ENCODE assay signal across 21 cellular contexts in genomic region chr1:3217096-3217724, GRCh38.
DNase-seq lines count a peak whose midpoint lies in the region; ATAC-seq and TF ChIP-seq lines count a peak whose summit lies in the region.
"Had no signal": no experiment of that assay in that cellular context is flagged by ENCODE, and none has a peak within 500 bp of the region (broad histone marks: within the 10 kb centered on the region; RNA-seq: fewer than 3 reads in every experiment).

No MANE protein-coding gene starts in this region.

- H3K4me1 ChIP-seq in adipocyte (ENCODE audit: control insufficient read depth, insufficient read depth, low read length) = peaks cover 21% of the 10 kb centered on the region
- H3K4me1 ChIP-seq in psoas muscle = peaks cover 5% of the 10 kb centered on the region
- H3K4me1 ChIP-seq in upper lobe of left lung = peaks cover under 1 to 31% (median 14%) of the 10 kb centered on the region in 4 donors

- peak overlapping the region; percentile 29 for H3K9ac ChIP-seq in adipocyte (ENCODE audit: low read length)

- intact Hi-C loops in psoas muscle (cut with DNase I) = no loop called here

- no peak overlapping the region for H3K27ac ChIP-seq in psoas muscle
- peak overlapping the region in 1 of 4 donors; percentile 28 for H3K27ac ChIP-seq in upper lobe of left lung
- H3K27ac ChIP-seq: Peyer's patch, skin epidermis had no signal

- DNase-seq in adipocyte (ENCODE audit: low read depth) (no peak), fibroblast of the aortic adventitia (ENCODE audit: low read depth) (peak; percentile 3), psoas muscle (no peak), upper lobe of left lung (peak; percentile 33 to 56), NCI-H524 (lab: John Stamatoyannopoulos, UW) (no peak), germinal center (ENCODE audit: low spot score) (no peak), NCI-H1436 treated with DMSO at 0.1 percent for 48 hours (lab: John Stamatoyannopoulos, UW) (no peak)
- DNase-seq: activated CD4-positive, alpha-beta T cell treated with anti-CD3 and anti-CD28 coated beads for 48 hours; activated naive CD4-positive, alpha-beta T cell treated with anti-CD3 and anti-CD28 coated beads, Interleukin-2, amount 10 ng/mL, durations not matched to agents 7 days and 5 days; activated T-cell treated with anti-CD3 and anti-CD28 coated beads, Interleukin-2, amount 50 U/mL, for 48 hours; anterior cingulate cortex; H7; natural killer cell; NCI-H1417 treated with DMSO at 0.1 percent for 48 hours; NCI-H510A treated with DMSO at 0.1 percent for 48 hours; Peyer's patch; posterior cingulate gyrus; stimulated activated CD4-positive, alpha-beta T cell treated with anti-CD3 and anti-CD28 coated beads, Interleukin-1b, Interleukin-23, amount 100 ng/mL, for 48 hours; stimulated activated naive CD4-positive, alpha-beta T cell treated with Interleukin-2 at 50 U/mL for 16 hours had no signal

- H3K27me3 ChIP-seq in adipocyte (replicated peaks; ENCODE audit: control insufficient read depth, insufficient read depth, low read length) (peaks cover 62% of the 10 kb centered on the region), psoas muscle (ENCODE audit: insufficient read depth in 3 of 3, low read length in 2 of 3) (peaks cover 0 to 44% (median 0%) of the 10 kb centered on the region in 3 donors), upper lobe of left lung (no peaks in the 10 kb centered on the region)
- H3K27me3 ChIP-seq: Peyer's patch had no signal

- no peak for TF ChIP-seq POLR2A in upper lobe of left lung (IDR thresholded peaks at IDR 0.05)

- TF ChIP-seq EP300 in upper lobe of left lung (IDR thresholded peaks at IDR 0.05) = no peak

- no peak for TF ChIP-seq CTCF in fibroblast of the aortic adventitia (IDR thresholded peaks at IDR 0.05; ENCODE audit: insufficient read depth, low read length)
- no peak for TF ChIP-seq CTCF in psoas muscle (IDR thresholded peaks at IDR 0.05)
- no peak for TF ChIP-seq CTCF in upper lobe of left lung (IDR thresholded peaks at IDR 0.05)

- peak in 2 of 4 donors; percentile 34 to 35 for ATAC-seq in psoas muscle
- ATAC-seq in upper lobe of left lung (ENCODE audit: low FRiP score in 2 of 2) = no peak
- ATAC-seq in GM18517 (IDR thresholded peaks at IDR 0.05; ENCODE audit: unreplicated experiment) = no peak
- ATAC-seq: natural killer cell had no signal

- no peaks in the 10 kb centered on the region for H3K36me3 ChIP-seq in adipocyte (ENCODE audit: control insufficient read depth, insufficient read depth, low read length, severe bottlenecking)
- H3K36me3 ChIP-seq in psoas muscle (ENCODE audit: insufficient read depth in 1 of 2, low read depth in 1 of 2) = no peaks in the 10 kb centered on the region
- H3K36me3 ChIP-seq in upper lobe of left lung = no peaks in the 10 kb centered on the region
- H3K36me3 ChIP-seq: Peyer's patch had no signal

- H3K4me3 ChIP-seq in adipocyte (ENCODE audit: low read length) = peak overlapping the region; percentile 70
- no peak overlapping the region for H3K4me3 ChIP-seq in fibroblast of the aortic adventitia (ENCODE audit: low read depth, low read length)
- peak overlapping the region; percentile 38 for H3K4me3 ChIP-seq in psoas muscle
- H3K4me3 ChIP-seq in upper lobe of left lung = peak overlapping the region in 1 of 4 donors; percentile 1
- H3K4me3 ChIP-seq: Peyer's patch, skin epidermis had no signal

- WGBS in psoas muscle, 3 donors = 17 to 41% (median 28%) methylated on average over 26 of the region's 26 CpGs
- WGBS in upper lobe of left lung, 2 donors = 52 to 67% methylated on average over 19 to 26 of the region's 26 CpGs

- H3K9me3 ChIP-seq in adipocyte (ENCODE audit: control insufficient read depth, low read length) (no peaks in the 10 kb centered on the region), psoas muscle (no peaks in the 10 kb centered on the region), upper lobe of left lung (no peaks in the 10 kb centered on the region)
- H3K9me3 ChIP-seq: Peyer's patch had no signal

Comparison
In these comparisons a context has a peak if more than half of its experiments do, and no peak if none do; other contexts are left out.
1. DNase-seq: peak in fibroblast of the aortic adventitia (single experiment) and upper lobe of left lung (2 of 2); none in adipocyte (single experiment), psoas muscle (0 of 2), NCI-H524 (0 of 2), germinal center (single experiment) and NCI-H1436 treated with DMSO at 0.1 percent for 48 hours (single experiment).